Comparison of ENCODE assay signal across 1 cellular context in the genomic region with DNA sequence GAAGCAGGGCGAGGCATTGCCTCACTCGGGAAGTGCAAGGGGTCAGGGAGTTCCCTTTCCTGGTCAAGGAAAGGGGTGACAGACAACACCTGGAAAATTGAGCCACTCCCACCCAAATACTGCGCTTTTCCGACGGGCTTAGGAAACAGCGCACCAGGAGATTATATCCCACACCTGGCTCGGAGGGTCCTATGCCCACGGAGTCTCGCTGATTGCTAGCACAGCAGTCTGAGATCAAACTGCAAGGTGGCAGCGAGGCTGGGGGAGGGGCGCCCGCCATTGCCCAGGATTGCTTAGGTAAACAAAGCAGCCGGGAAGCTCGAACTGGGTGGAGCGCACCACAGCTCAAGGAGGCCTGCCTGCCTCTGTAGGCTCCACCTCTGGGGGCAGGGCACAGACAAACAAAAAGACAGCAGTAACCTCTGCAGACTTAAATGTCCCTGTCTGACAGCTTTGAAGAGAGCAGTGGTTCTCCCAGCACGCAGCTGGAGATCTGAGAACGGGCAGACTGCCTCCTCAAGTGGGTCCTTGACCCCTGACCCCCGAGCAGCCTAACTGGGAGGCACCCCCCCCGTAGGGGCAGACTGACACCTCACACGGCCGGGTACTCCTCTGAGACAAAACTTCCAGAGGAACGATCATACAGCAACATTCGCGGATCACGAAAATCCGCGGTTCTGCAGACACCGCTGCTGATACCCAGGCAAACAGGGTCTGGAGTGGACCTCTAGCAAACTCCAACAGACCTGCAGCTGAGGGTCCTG.
TF ChIP-seq lines count a peak whose summit lies in the region.
"Not testable (repeated sequence)": the region's sequence is repeated elsewhere in the genome, so short reads cannot be mapped to it uniquely, and the experiment has no call there.

No MANE protein-coding gene starts in this region.

TF ChIP-seq in HepG2, 621 proteins besides CTCF, POLR2A, EP300 and RAD21 (continued from another document):
- TF ChIP-seq, protein P1, sequence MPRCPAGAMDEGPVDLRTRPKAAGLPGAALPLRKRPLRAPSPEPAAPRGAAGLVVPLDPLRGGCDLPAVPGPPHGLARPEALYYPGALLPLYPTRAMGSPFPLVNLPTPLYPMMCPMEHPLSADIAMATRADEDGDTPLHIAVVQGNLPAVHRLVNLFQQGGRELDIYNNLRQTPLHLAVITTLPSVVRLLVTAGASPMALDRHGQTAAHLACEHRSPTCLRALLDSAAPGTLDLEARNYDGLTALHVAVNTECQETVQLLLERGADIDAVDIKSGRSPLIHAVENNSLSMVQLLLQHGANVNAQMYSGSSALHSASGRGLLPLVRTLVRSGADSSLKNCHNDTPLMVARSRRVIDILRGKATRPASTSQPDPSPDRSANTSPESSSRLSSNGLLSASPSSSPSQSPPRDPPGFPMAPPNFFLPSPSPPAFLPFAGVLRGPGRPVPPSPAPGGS (CRISPR knock-in tag; IDR thresholded peaks at IDR 0.05): 0 out of 2 replicates have a peak, but pooled peaks have one; percentile 56
- TF ChIP-seq MTF1 (CRISPR knock-in tag; IDR thresholded peaks at IDR 0.05): peak; percentile 77; the same call in 1 of the 2 replicates
- 0 out of 2 replicates have a peak, but pooled peaks have one; percentile 34 for TF ChIP-seq ZSCAN9 (CRISPR knock-in tag; IDR thresholded peaks at IDR 0.05; ENCODE audit: borderline replicate concordance)
- TF ChIP-seq, protein P2, sequence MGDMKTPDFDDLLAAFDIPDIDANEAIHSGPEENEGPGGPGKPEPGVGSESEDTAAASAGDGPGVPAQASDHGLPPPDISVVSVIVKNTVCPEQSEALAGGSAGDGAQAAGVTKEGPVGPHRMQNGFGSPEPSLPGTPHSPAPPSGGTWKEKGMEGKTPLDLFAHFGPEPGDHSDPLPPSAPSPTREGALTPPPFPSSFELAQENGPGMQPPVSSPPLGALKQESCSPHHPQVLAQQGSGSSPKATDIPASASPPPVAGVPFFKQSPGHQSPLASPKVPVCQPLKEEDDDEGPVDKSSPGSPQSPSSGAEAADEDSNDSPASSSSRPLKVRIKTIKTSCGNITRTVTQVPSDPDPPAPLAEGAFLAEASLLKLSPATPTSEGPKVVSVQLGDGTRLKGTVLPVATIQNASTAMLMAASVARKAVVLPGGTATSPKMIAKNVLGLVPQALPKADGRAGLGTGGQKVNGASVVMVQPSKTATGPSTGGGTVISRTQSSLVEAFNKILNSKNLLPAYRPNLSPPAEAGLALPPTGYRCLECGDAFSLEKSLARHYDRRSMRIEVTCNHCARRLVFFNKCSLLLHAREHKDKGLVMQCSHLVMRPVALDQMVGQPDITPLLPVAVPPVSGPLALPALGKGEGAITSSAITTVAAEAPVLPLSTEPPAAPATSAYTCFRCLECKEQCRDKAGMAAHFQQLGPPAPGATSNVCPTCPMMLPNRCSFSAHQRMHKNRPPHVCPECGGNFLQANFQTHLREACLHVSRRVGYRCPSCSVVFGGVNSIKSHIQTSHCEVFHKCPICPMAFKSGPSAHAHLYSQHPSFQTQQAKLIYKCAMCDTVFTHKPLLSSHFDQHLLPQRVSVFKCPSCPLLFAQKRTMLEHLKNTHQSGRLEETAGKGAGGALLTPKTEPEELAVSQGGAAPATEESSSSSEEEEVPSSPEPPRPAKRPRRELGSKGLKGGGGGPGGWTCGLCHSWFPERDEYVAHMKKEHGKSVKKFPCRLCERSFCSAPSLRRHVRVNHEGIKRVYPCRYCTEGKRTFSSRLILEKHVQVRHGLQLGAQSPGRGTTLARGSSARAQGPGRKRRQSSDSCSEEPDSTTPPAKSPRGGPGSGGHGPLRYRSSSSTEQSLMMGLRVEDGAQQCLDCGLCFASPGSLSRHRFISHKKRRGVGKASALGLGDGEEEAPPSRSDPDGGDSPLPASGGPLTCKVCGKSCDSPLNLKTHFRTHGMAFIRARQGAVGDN (CRISPR knock-in tag; IDR thresholded peaks at IDR 0.05): peak; percentile 82
- peak; percentile 63; the same call in 1 of the 2 replicates for TF ChIP-seq ZNF792 (CRISPR knock-in tag; IDR thresholded peaks at IDR 0.05)
- peak; percentile 73; the same call in 1 of the 2 replicates for TF ChIP-seq MIER3 (CRISPR knock-in tag; IDR thresholded peaks at IDR 0.05; ENCODE audit: borderline replicate concordance)
- TF ChIP-seq ZNF331 (CRISPR knock-in tag; IDR thresholded peaks at IDR 0.05): peak; percentile 24; the same call in 1 of the 2 replicates
- not testable (repeated sequence) for TF ChIP-seq LCORL (IDR thresholded peaks at IDR 0.05)
- 0 out of 2 replicates have a peak, but pooled peaks have one; percentile 12 for TF ChIP-seq LCORL (CRISPR knock-in tag; IDR thresholded peaks at IDR 0.05)
- peak; percentile 75 for TF ChIP-seq GATAD2A (CRISPR knock-in tag; IDR thresholded peaks at IDR 0.05)
- TF ChIP-seq GZF1 (CRISPR knock-in tag; IDR thresholded peaks at IDR 0.05): 0 out of 2 replicates have a peak, but pooled peaks have one; percentile 6
- 0 out of 2 replicates have a peak, but pooled peaks have one; percentile 32 for TF ChIP-seq MEIS2 (CRISPR knock-in tag; IDR thresholded peaks at IDR 0.05)
- TF ChIP-seq ZBTB7B (CRISPR knock-in tag; IDR thresholded peaks at IDR 0.05): peak; percentile 58; the same call in 1 of the 2 replicates
- TF ChIP-seq FOXK2 (IDR thresholded peaks at IDR 0.05): peak; percentile 63; the same call in 1 of the 2 replicates
- TF ChIP-seq BCL6 (CRISPR knock-in tag; IDR thresholded peaks at IDR 0.05): 0 out of 2 replicates have a peak, but pooled peaks have one; percentile 36
- TF ChIP-seq, protein P3, sequence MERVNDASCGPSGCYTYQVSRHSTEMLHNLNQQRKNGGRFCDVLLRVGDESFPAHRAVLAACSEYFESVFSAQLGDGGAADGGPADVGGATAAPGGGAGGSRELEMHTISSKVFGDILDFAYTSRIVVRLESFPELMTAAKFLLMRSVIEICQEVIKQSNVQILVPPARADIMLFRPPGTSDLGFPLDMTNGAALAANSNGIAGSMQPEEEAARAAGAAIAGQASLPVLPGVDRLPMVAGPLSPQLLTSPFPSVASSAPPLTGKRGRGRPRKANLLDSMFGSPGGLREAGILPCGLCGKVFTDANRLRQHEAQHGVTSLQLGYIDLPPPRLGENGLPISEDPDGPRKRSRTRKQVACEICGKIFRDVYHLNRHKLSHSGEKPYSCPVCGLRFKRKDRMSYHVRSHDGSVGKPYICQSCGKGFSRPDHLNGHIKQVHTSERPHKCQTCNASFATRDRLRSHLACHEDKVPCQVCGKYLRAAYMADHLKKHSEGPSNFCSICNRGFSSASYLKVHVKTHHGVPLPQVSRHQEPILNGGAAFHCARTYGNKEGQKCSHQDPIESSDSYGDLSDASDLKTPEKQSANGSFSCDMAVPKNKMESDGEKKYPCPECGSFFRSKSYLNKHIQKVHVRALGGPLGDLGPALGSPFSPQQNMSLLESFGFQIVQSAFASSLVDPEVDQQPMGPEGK (CRISPR knock-in tag; IDR thresholded peaks at IDR 0.05): peak; percentile 66
- TF ChIP-seq, protein P4, sequence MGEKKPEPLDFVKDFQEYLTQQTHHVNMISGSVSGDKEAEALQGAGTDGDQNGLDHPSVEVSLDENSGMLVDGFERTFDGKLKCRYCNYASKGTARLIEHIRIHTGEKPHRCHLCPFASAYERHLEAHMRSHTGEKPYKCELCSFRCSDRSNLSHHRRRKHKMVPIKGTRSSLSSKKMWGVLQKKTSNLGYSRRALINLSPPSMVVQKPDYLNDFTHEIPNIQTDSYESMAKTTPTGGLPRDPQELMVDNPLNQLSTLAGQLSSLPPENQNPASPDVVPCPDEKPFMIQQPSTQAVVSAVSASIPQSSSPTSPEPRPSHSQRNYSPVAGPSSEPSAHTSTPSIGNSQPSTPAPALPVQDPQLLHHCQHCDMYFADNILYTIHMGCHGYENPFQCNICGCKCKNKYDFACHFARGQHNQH (CRISPR knock-in tag; IDR thresholded peaks at IDR 0.05): 0 out of 2 replicates have a peak, but pooled peaks have one; percentile 60
- peak; percentile 62; the same call in 1 of the 2 replicates for TF ChIP-seq KDM5B (CRISPR knock-in tag; IDR thresholded peaks at IDR 0.05; ENCODE audit: borderline replicate concordance)
- TF ChIP-seq, protein P5, sequence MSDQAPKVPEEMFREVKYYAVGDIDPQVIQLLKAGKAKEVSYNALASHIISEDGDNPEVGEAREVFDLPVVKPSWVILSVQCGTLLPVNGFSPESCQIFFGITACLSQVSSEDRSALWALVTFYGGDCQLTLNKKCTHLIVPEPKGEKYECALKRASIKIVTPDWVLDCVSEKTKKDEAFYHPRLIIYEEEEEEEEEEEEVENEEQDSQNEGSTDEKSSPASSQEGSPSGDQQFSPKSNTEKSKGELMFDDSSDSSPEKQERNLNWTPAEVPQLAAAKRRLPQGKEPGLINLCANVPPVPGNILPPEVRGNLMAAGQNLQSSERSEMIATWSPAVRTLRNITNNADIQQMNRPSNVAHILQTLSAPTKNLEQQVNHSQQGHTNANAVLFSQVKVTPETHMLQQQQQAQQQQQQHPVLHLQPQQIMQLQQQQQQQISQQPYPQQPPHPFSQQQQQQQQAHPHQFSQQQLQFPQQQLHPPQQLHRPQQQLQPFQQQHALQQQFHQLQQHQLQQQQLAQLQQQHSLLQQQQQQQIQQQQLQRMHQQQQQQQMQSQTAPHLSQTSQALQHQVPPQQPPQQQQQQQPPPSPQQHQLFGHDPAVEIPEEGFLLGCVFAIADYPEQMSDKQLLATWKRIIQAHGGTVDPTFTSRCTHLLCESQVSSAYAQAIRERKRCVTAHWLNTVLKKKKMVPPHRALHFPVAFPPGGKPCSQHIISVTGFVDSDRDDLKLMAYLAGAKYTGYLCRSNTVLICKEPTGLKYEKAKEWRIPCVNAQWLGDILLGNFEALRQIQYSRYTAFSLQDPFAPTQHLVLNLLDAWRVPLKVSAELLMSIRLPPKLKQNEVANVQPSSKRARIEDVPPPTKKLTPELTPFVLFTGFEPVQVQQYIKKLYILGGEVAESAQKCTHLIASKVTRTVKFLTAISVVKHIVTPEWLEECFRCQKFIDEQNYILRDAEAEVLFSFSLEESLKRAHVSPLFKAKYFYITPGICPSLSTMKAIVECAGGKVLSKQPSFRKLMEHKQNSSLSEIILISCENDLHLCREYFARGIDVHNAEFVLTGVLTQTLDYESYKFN (CRISPR knock-in tag; conservative IDR thresholded peaks at IDR 0.05): peak; percentile 63
- 0 out of 2 replicates have a peak, but pooled peaks have one; percentile 28 for TF ChIP-seq MXD4 (CRISPR knock-in tag; IDR thresholded peaks at IDR 0.05)
- peak; percentile 81; the same call in 1 of the 2 replicates for TF ChIP-seq ZBTB38 (CRISPR knock-in tag; IDR thresholded peaks at IDR 0.05)
- 0 out of 2 replicates have a peak, but pooled peaks have one; percentile 62 for TF ChIP-seq ZNF547 (CRISPR knock-in tag; IDR thresholded peaks at IDR 0.05)
